ENCODE assay signal across 12 cellular contexts in the genomic region with DNA sequence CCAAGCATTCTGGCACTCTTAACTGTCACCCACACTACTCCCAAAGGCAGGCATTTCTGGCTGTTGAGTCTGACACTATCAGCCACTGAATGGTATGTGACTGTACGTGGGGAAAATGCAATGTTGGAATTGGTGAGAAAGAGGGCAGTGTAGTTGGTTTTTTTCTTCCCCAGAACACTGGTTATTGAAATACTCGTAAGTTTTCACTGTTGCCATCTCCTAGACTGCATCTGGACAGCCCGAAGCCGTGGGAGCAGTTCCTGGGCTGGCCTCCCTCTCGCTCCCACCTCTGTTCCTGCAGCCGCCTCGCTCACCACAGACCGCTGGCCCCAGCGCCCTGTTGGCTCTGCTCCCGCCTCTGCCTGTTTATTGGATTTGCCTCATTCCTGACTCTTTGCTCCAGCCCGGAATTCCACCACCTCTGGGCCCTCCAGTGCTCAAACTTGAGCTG. TPM values are rescaled to one million over a fixed set of nuclear protein-coding genes. Genes with fewer than 3 reads are reported as not detected.
DNase-seq lines count a peak whose midpoint lies in the region; ATAC-seq, FAIRE-seq and TF ChIP-seq lines count a peak whose summit lies in the region.
"Had no signal": no experiment of that assay in that cellular context is flagged by ENCODE, and none has a peak within 500 bp of the region (broad histone marks: within the 10 kb centered on the region; RNA-seq: fewer than 3 reads in every experiment).

No MANE protein-coding gene starts in this region.

- no peak overlapping the region for H2AFZ ChIP-seq in smooth muscle cell (ENCODE audit: low read depth)

- 3% methylated on average over 11 of the region's 11 CpGs for WGBS in smooth muscle cell (ENCODE audit: low lambda C conversion rate)

- no peaks in the 10 kb centered on the region for H3K27me3 Mint-ChIP-seq in chondrocyte (ENCODE audit: low read depth)
- peaks cover 32% of the 10 kb centered on the region for H3K27me3 Mint-ChIP-seq in T-helper 2 cell treated with Interferon-gamma antibody and Interleukin-4, amounts not matched to agents 5 μg/mL and 100 μg/mL, for 36 hours (ENCODE audit: low read depth)

- ATAC-seq in left lung (peak; percentile 57), GM18498 (IDR thresholded peaks at IDR 0.05; ENCODE audit: unreplicated experiment) (no peak)
- ATAC-seq: activated naive CD8-positive, alpha-beta T cell treated with anti-CD3 and anti-CD28 coated beads, Interleukin-2, amount 50 U/mL, for 24 hours had no signal

- H3K9me3 Mint-ChIP-seq in chondrocyte (ENCODE audit: low read depth) = no peaks in the 10 kb centered on the region
- no peaks in the 10 kb centered on the region for H3K9me3 Mint-ChIP-seq in T-helper 2 cell treated with Interferon-gamma antibody and Interleukin-4, amounts not matched to agents 5 μg/mL and 100 μg/mL, for 36 hours
- H3K9me3 Mint-ChIP-seq: activated naive CD8-positive, alpha-beta T cell treated with anti-CD3 and anti-CD28 coated beads, Interleukin-2, amount 50 U/mL, for 24 hours had no signal

- H3K36me3 ChIP-seq in H7 (replicated peaks; ENCODE audit: control insufficient read depth, insufficient read depth, low read length) (no peaks in the 10 kb centered on the region), left lung (no peaks in the 10 kb centered on the region), smooth muscle cell (ENCODE audit: low read depth) (no peaks in the 10 kb centered on the region)

- H3K27me3 ChIP-seq in H7 (ENCODE audit: control insufficient read depth, insufficient read depth, low read length) (peaks cover 27% of the 10 kb centered on the region), left lung (peaks cover 10 to 26% of the 10 kb centered on the region in 2 donors), smooth muscle cell (ENCODE audit: low read depth) (no peaks in the 10 kb centered on the region)

- no peaks in the 10 kb centered on the region for H3K9me3 ChIP-seq in left lung
- H3K9me3 ChIP-seq in smooth muscle cell (replicated peaks; ENCODE audit: low read depth) = no peaks in the 10 kb centered on the region

- H3K9ac ChIP-seq in smooth muscle cell (ENCODE audit: low read depth) = no peak overlapping the region

- FAIRE-seq in frontal cortex (lab: Jason Lieb, UNC) = no peak

- DNase-seq in H7 = peak; percentile 44
- no peak for DNase-seq in chondrocyte (ENCODE audit: low spot score)
- DNase-seq in left lung = peak in 1 of 2 donors; percentile 67
- DNase-seq in smooth muscle cell (lab: John Stamatoyannopoulos, UW; ENCODE audit: unreplicated experiment) = peak; percentile 7
- DNase-seq in frontal cortex (ENCODE audit: low spot score in 2 of 2) = no peak
- no peak for DNase-seq in T-helper 2 cell treated with Interferon-gamma antibody and Interleukin-4, amounts not matched to agents 5 μg/mL and 100 μg/mL, for 36 hours (ENCODE audit: low spot score)
- no peak for DNase-seq in stimulated activated CD4-positive, alpha-beta T cell treated with anti-CD3 and anti-CD28 coated beads, Interleukin-4, amount 100 ng/mL, for 1 hour
- DNase-seq: activated CD4-positive, alpha-beta T cell treated with anti-CD3 and anti-CD28 coated beads for 48 hours; activated naive CD8-positive, alpha-beta T cell treated with anti-CD3 and anti-CD28 coated beads, Interleukin-2, amount 50 U/mL, for 24 hours; DMS53; NK-92 treated with Interleukin-12 subunit alpha and Interleukin-12 subunit beta, amount 100 ng/mL, for 24 hours had no signal

- peaks cover 8% of the 10 kb centered on the region for H3F3A ChIP-seq in smooth muscle cell (ENCODE audit: low read depth)

- intact Hi-C loops in left lung (cut with DNase I) = no loop called here

- no peaks in the 10 kb centered on the region for H4K20me1 ChIP-seq in smooth muscle cell (ENCODE audit: low read depth)

- no peak overlapping the region for H3K4me3 Mint-ChIP-seq in chondrocyte (ENCODE audit: unreplicated experiment)
- H3K4me3 Mint-ChIP-seq in T-helper 2 cell treated with Interferon-gamma antibody and Interleukin-4, amounts not matched to agents 5 μg/mL and 100 μg/mL, for 36 hours = no peak overlapping the region
- H3K4me3 Mint-ChIP-seq: activated naive CD8-positive, alpha-beta T cell treated with anti-CD3 and anti-CD28 coated beads, Interleukin-2, amount 50 U/mL, for 24 hours had no signal

- H3K27ac ChIP-seq in left lung = no peak overlapping the region
- H3K27ac ChIP-seq in smooth muscle cell (ENCODE audit: low read depth) = peak overlapping the region; percentile 67

- H3K4me3 ChIP-seq in H7 (ENCODE audit: insufficient read depth, low read depth, low read length) (no peak overlapping the region), left lung (no peak overlapping the region), smooth muscle cell (no peak overlapping the region)

- H3K79me2 ChIP-seq in smooth muscle cell (ENCODE audit: low read depth) = peaks cover 31% of the 10 kb centered on the region

- peak; percentile 46 for TF ChIP-seq CTCF in chondrocyte (IDR thresholded peaks at IDR 0.05)
- TF ChIP-seq CTCF in left lung (IDR thresholded peaks at IDR 0.05) = no peak
- no peak for TF ChIP-seq CTCF in smooth muscle cell (IDR thresholded peaks at IDR 0.05; ENCODE audit: borderline replicate concordance, insufficient read depth, poor library complexity, severe bottlenecking)

- H3K36me3 Mint-ChIP-seq in chondrocyte (ENCODE audit: low read depth) = peaks cover 3% of the 10 kb centered on the region
- no peaks in the 10 kb centered on the region for H3K36me3 Mint-ChIP-seq in T-helper 2 cell treated with Interferon-gamma antibody and Interleukin-4, amounts not matched to agents 5 μg/mL and 100 μg/mL, for 36 hours (ENCODE audit: low read depth)

- peaks cover 37% of the 10 kb centered on the region for H3K4me1 Mint-ChIP-seq in chondrocyte (ENCODE audit: low read depth)
- H3K4me1 Mint-ChIP-seq in T-helper 2 cell treated with Interferon-gamma antibody and Interleukin-4, amounts not matched to agents 5 μg/mL and 100 μg/mL, for 36 hours (ENCODE audit: low read depth) = no peaks in the 10 kb centered on the region
- H3K4me1 Mint-ChIP-seq: activated naive CD8-positive, alpha-beta T cell treated with anti-CD3 and anti-CD28 coated beads, Interleukin-2, amount 50 U/mL, for 24 hours had no signal

- H3K4me1 ChIP-seq in left lung (peaks cover 0 to 4% of the 10 kb centered on the region in 2 donors), smooth muscle cell (ENCODE audit: low read depth) (peaks cover 16% of the 10 kb centered on the region)

- no peak overlapping the region for H3K27ac Mint-ChIP-seq in chondrocyte (ENCODE audit: unreplicated experiment)
- H3K27ac Mint-ChIP-seq in T-helper 2 cell treated with Interferon-gamma antibody and Interleukin-4, amounts not matched to agents 5 μg/mL and 100 μg/mL, for 36 hours = no peak overlapping the region
- H3K27ac Mint-ChIP-seq: activated naive CD8-positive, alpha-beta T cell treated with anti-CD3 and anti-CD28 coated beads, Interleukin-2, amount 50 U/mL, for 24 hours had no signal

- H3K4me2 ChIP-seq in smooth muscle cell = peak overlapping the region; percentile 70

RNA-seq across cellular contexts. Expression of a gene that starts 5.7 kb away (rescaled TPM):
- 0.52 and 0.69 TPM in 2 replicates for total RNA-seq in H7 (2014; rRNA removed; shearing (Covaris generic))
- total RNA-seq in chondrocyte (9.9 to 14.7 TPM (median 10.6 TPM) in 3 replicates), left lung (1 to 10 TPM; 6.9 to 9.8 TPM), smooth muscle cell (4.5 and 5.6 TPM in 2 replicates), frontal cortex (4.9 TPM)
- polyA plus RNA-seq in smooth muscle cell = 2.1 and 4.0 TPM in 2 replicates

Comparison
In these comparisons a context has a peak if more than half of its experiments do, and no peak if none do; other contexts are left out.
1. DNase-seq: peak in H7 (single experiment) and smooth muscle cell (single experiment); none in chondrocyte (single experiment), frontal cortex (0 of 2), T-helper 2 cell treated with Interferon-gamma antibody and Interleukin-4, amounts not matched to agents 5 μg/mL and 100 μg/mL, for 36 hours (single experiment) and stimulated activated CD4-positive, alpha-beta T cell treated with anti-CD3 and anti-CD28 coated beads, Interleukin-4, amount 100 ng/mL, for 1 hour (single experiment).